Comparison of ENCODE assay signal across 11 cellular contexts in genomic region chr5:149412783-149413476, GRCh38. TPM values are rescaled to one million over a fixed set of nuclear protein-coding genes. Genes with fewer than 3 reads are reported as not detected.
DNase-seq lines count a peak whose midpoint lies in the region; ATAC-seq and TF ChIP-seq lines count a peak whose summit lies in the region.
"Had no signal": no experiment of that assay in that cellular context is flagged by ENCODE, and none has a peak within 500 bp of the region (broad histone marks: within the 10 kb centered on the region; RNA-seq: fewer than 3 reads in every experiment).

No MANE protein-coding gene starts in this region.

- peak; percentile 17 for TF ChIP-seq EP300 in transverse colon (IDR thresholded peaks at IDR 0.05; ENCODE audit: low read depth)

- intact Hi-C loops in transverse colon (cut with DNase I; ENCODE audit: low total_unique reads): loop anchor here (2.0 kb wide), 1 partner anchor 30 kb away; no protein-coding TSS in a partner anchor
- intact Hi-C loops in PC-9 (cut with micrococcal nuclease; ENCODE audit: unreplicated experiment): no loop called here

- TF ChIP-seq POLR2A in transverse colon (IDR thresholded peaks at IDR 0.05): peak; percentile 9

- no peak for TF ChIP-seq CTCF in cardiac muscle cell (IDR thresholded peaks at IDR 0.05; ENCODE audit: low read depth, low read length)
- no peak for TF ChIP-seq CTCF in neural progenitor cell (IDR thresholded peaks at IDR 0.05)
- no peak for TF ChIP-seq CTCF in transverse colon (IDR thresholded peaks at IDR 0.05)
- TF ChIP-seq CTCF in PC-9 (conservative IDR thresholded peaks at IDR 0.05): no peak

- no peak for ATAC-seq in HG03045 (IDR thresholded peaks at IDR 0.05; ENCODE audit: unreplicated experiment)
- ATAC-seq: CD8-positive, alpha-beta T cell had no signal

- BruUV-seq in PC-9 (replicated peaks; lab: Mats Ljungman, UMichigan): no TSS peak

- no peaks in the 10 kb centered on the region for H3K9me2 ChIP-seq in PC-9 (ENCODE audit: insufficient read depth)

- H3K9ac ChIP-seq in adipocyte (ENCODE audit: low read length) (peak overlapping the region; percentile 72), neural progenitor cell (no peak overlapping the region)

- H3K36me3 ChIP-seq in adipocyte (ENCODE audit: control insufficient read depth, insufficient read depth, low read length, severe bottlenecking) (peaks cover 37% of the 10 kb centered on the region), cardiac muscle cell (no peaks in the 10 kb centered on the region), neural progenitor cell (no peaks in the 10 kb centered on the region), transverse colon (peaks cover 0 to 28% (median 0%) of the 10 kb centered on the region in 4 donors), PC-9 (ENCODE audit: low read depth) (no peaks in the 10 kb centered on the region)

- H2AFZ ChIP-seq in neural progenitor cell (replicated peaks) (no peak overlapping the region), PC-9 (no peak overlapping the region)

- CTCF ChIA-PET in PC-9 (lab: Charles Lee): no interaction called here

- H3K4me3 ChIP-seq in adipocyte (ENCODE audit: low read length): peak overlapping the region; percentile 20
- no peak overlapping the region for H3K4me3 ChIP-seq in cardiac muscle cell
- no peak overlapping the region for H3K4me3 ChIP-seq in neural progenitor cell
- peak overlapping the region; percentile 22 to 53 (median 50) for H3K4me3 ChIP-seq in transverse colon
- H3K4me3 ChIP-seq in PC-9: no peak overlapping the region

- no peak overlapping the region for H3K4me2 ChIP-seq in neural progenitor cell
- no peak overlapping the region for H3K4me2 ChIP-seq in PC-9

- H3K9me3 ChIP-seq in adipocyte (ENCODE audit: control insufficient read depth, low read length) (no peaks in the 10 kb centered on the region), cardiac muscle cell (ENCODE audit: low read depth) (no peaks in the 10 kb centered on the region), neural progenitor cell (ENCODE audit: low read depth) (no peaks in the 10 kb centered on the region), transverse colon (no peaks in the 10 kb centered on the region), PC-9 (ENCODE audit: insufficient read depth, low read depth) (no peaks in the 10 kb centered on the region)

- POLR2A ChIA-PET in PC-9 (lab: Charles Lee; ENCODE audit: unreplicated experiment): interaction anchor here (0.7 kb wide), 1 partner anchor 12 kb away, joined by 4 read pairs; no protein-coding TSS in a partner anchor

- no peaks in the 10 kb centered on the region for H3K36me3 Mint-ChIP-seq in neural progenitor cell
- H3K36me3 Mint-ChIP-seq: CD8-positive, alpha-beta T cell had no signal

- H3K4me1 ChIP-seq in adipocyte (ENCODE audit: control insufficient read depth, insufficient read depth, low read length) (peaks cover 73% of the 10 kb centered on the region), cardiac muscle cell (ENCODE audit: low read depth) (peaks cover 64% of the 10 kb centered on the region), neural progenitor cell (peaks cover 17% of the 10 kb centered on the region), transverse colon (peaks cover 2 to 40% (median 9%) of the 10 kb centered on the region in 4 donors), PC-9 (replicated peaks; ENCODE audit: insufficient read depth) (no peaks in the 10 kb centered on the region)

- H4K20me1 ChIP-seq in neural progenitor cell (ENCODE audit: low read depth): no peaks in the 10 kb centered on the region
- no peaks in the 10 kb centered on the region for H4K20me1 ChIP-seq in PC-9 (ENCODE audit: insufficient read depth)

- DNase-seq in adipocyte (ENCODE audit: low read depth) (no peak), cardiac muscle cell (ENCODE audit: low read depth in 1 of 2, low spot score in 1 of 2) (no peak), neural progenitor cell (ENCODE audit: low spot score) (no peak), transverse colon (no peak), T-helper 2 cell (no peak), PC-9 (no peak)
- no peak for DNase-seq in activated naive CD4-positive, alpha-beta T cell treated with anti-CD3 and anti-CD28 coated beads, Interleukin-2, amount 50 U/mL, for 16 hours
- DNase-seq: CD8-positive, alpha-beta T cell; NK-92 treated with Interleukin-12 subunit alpha and Interleukin-12 subunit beta, amount 100 ng/mL, for 24 hours had no signal

- WGBS in transverse colon (ENCODE audit: low coverage in 1 of 2), 2 donors: 57 to 70% methylated on average over 1 to 8 of the region's 8 CpGs

- no peaks in the 10 kb centered on the region for H3K9me3 Mint-ChIP-seq in neural progenitor cell
- H3K9me3 Mint-ChIP-seq: CD8-positive, alpha-beta T cell had no signal

- H3K79me2 ChIP-seq in neural progenitor cell (ENCODE audit: low read depth) (no peaks in the 10 kb centered on the region), PC-9 (ENCODE audit: low read depth) (no peaks in the 10 kb centered on the region)

- peaks cover 16% of the 10 kb centered on the region for H3K4me1 Mint-ChIP-seq in neural progenitor cell

- no peak overlapping the region for H3K4me3 Mint-ChIP-seq in neural progenitor cell
- H3K4me3 Mint-ChIP-seq: CD8-positive, alpha-beta T cell had no signal

- in situ Hi-C loops in transverse colon (cut with MboI; ENCODE audit: low pct_ligation_motif_present in 1 of 4, low pct_unique_long_range_greater_than_20kb in 1 of 4, low sequenced_read_pairs in 3 of 4): no loop called here

- H3K27ac ChIP-seq in cardiac muscle cell (peak overlapping the region; percentile 74), neural progenitor cell (no peak overlapping the region), transverse colon (peak overlapping the region; percentile 82 to 97 (median 93)), PC-9 (no peak overlapping the region)

- H3F3A ChIP-seq in neural progenitor cell (ENCODE audit: low read depth) (no peaks in the 10 kb centered on the region), PC-9 (ENCODE audit: insufficient read depth, low read depth) (peaks cover 5% of the 10 kb centered on the region; the same call in 1 of the 2 replicates)

- peak overlapping the region; percentile 79 for H3K27ac Mint-ChIP-seq in neural progenitor cell
- H3K27ac Mint-ChIP-seq: CD8-positive, alpha-beta T cell had no signal

- H3K27me3 ChIP-seq in adipocyte (replicated peaks; ENCODE audit: control insufficient read depth, insufficient read depth, low read length): no peaks in the 10 kb centered on the region
- H3K27me3 ChIP-seq in cardiac muscle cell: no peaks in the 10 kb centered on the region
- H3K27me3 ChIP-seq in neural progenitor cell: no peaks in the 10 kb centered on the region
- no peaks in the 10 kb centered on the region for H3K27me3 ChIP-seq in transverse colon
- H3K27me3 ChIP-seq in PC-9 (ENCODE audit: insufficient read depth, low read depth): peaks cover 6% of the 10 kb centered on the region; the same call in 1 of the 2 replicates

- H3K27me3 Mint-ChIP-seq in neural progenitor cell (ENCODE audit: insufficient read depth, low read depth): peaks cover 3% of the 10 kb centered on the region

RNA-seq across cellular contexts. Expression of gene IL17B, which starts 33.8 kb away (rescaled TPM):
- 6.4 and 9.0 TPM in 2 replicates for total RNA-seq in cardiac muscle cell
- 3.9 and 5.8 TPM in 2 replicates for polyA plus RNA-seq in cardiac muscle cell
- total RNA-seq in neural progenitor cell (ENCODE audit: low replicate concordance): not detected in 2 replicates
- total RNA-seq in transverse colon: not detected
- total RNA-seq in PC-9 (2021): not detected in 2 replicates
- total RNA-seq: CD8-positive, alpha-beta T cell; glomerular endothelial cell had no signal

RNA-seq across cellular contexts. Expression of gene PCYOX1L, which starts 55.1 kb away (rescaled TPM):
- total RNA-seq in cardiac muscle cell (14.4 and 16.1 TPM in 2 replicates), neural progenitor cell (ENCODE audit: low replicate concordance) (16.4 and 28.3 TPM in 2 replicates), transverse colon (1 to 10 TPM in 3 of 4 donors, under 1 TPM in 1; 0.75 to 5.4 (median 2.8) TPM), PC-9 (2021) (7.4 and 8.3 TPM in 2 replicates)
- polyA plus RNA-seq in cardiac muscle cell: 15.3 and 17.6 TPM in 2 replicates

Comparison
In these comparisons a context has a peak if more than half of its experiments do, and no peak if none do; other contexts are left out.
1. H3K4me3 ChIP-seq: peak in adipocyte (single experiment) and transverse colon (4 of 4); none in cardiac muscle cell (single experiment), neural progenitor cell (single experiment) and PC-9 (single experiment).
2. H3K27ac ChIP-seq: peak in cardiac muscle cell (single experiment) and transverse colon (4 of 4); none in neural progenitor cell (single experiment) and PC-9 (single experiment).